ENCODE assay signal across 27 cellular contexts in genomic region chr13:103540394-103540793, GRCh38.
"Had no signal": no experiment of that assay in that cellular context is flagged by ENCODE, and none has a peak within 500 bp of the region (broad histone marks: within the 10 kb centered on the region; RNA-seq: fewer than 3 reads in every experiment).

No MANE protein-coding gene starts in this region.

- H3K4me1 ChIP-seq: esophagus squamous epithelium, heart right ventricle, left lung, pancreas, right lobe of liver, suprapubic skin, transverse colon, upper lobe of right lung, uterus had no signal

- ATAC-seq: effector memory CD8-positive, alpha-beta T cell; heart right ventricle; left cardiac atrium; left lung; mucosa of descending colon; natural killer cell treated with Interleukin-12 subunit alpha and Interleukin-12 subunit beta and Interleukin-15 and Interleukin-18, amount 100 ng/mL, for 72 hours; pancreas; right lobe of liver; stimulated activated naive CD8-positive, alpha-beta T cell treated with anti-CD3 and anti-CD28 coated beads, Interleukin-15, amount 100 ng/mL, for 72 hours; upper lobe of right lung had no signal

- DNase-seq: effector memory CD8-positive, alpha-beta T cell; erythroblast; esophagus squamous epithelium; foreskin melanocyte; glutamatergic neuron; heart right ventricle; hippocampal formation; left cardiac atrium; left lung; mesenchymal stem cell; mucosa of descending colon; naive B cell; pancreas; retina; right lobe of liver; small intestine; stimulated activated CD4-positive, alpha-beta T cell treated with anti-CD3 and anti-CD28 coated beads, Interleukin-15, amount 100 ng/mL, for 24 hours; stimulated activated CD4-positive, alpha-beta T cell treated with anti-CD3 and anti-CD28 coated beads, Interleukin-2, amount 100 ng/mL, for 48 hours; stimulated activated CD8-positive, alpha-beta memory T cell treated with anti-CD3 and anti-CD28 coated beads, Interleukin-4, amount 100 ng/mL, for 48 hours; stimulated activated naive CD4-positive, alpha-beta T cell; stimulated activated naive CD8-positive, alpha-beta T cell treated with anti-CD3 and anti-CD28 coated beads, Interleukin-15, amount 100 ng/mL, for 72 hours; transverse colon; upper lobe of right lung; uterus had no signal

- H3K36me3 ChIP-seq: esophagus squamous epithelium, heart right ventricle, left lung, neutrophil, pancreas, right lobe of liver, suprapubic skin, transverse colon, upper lobe of right lung, uterus had no signal

- H3K27ac ChIP-seq: esophagus squamous epithelium, heart right ventricle, left lung, neutrophil, pancreas, right lobe of liver, suprapubic skin, transverse colon, upper lobe of right lung, uterus had no signal

- H3K4me3 ChIP-seq: esophagus squamous epithelium, heart right ventricle, left lung, mucosa of descending colon, pancreas, right lobe of liver, suprapubic skin, transverse colon, upper lobe of right lung, uterus had no signal

- H3K27me3 ChIP-seq: esophagus squamous epithelium, heart right ventricle, left lung, neutrophil, pancreas, right lobe of liver, suprapubic skin, transverse colon, upper lobe of right lung had no signal

- H3K9me3 ChIP-seq: esophagus squamous epithelium, neutrophil, pancreas, right lobe of liver, suprapubic skin, transverse colon, upper lobe of right lung, uterus had no signal
